25 cellular contexts compared by ENCODE assay signal in genomic region chr2:124120246-124120645, GRCh38.
"Had no signal": no experiment of that assay in that cellular context is flagged by ENCODE, and none has a peak within 500 bp of the region (broad histone marks: within the 10 kb centered on the region; RNA-seq: fewer than 3 reads in every experiment).

No MANE protein-coding gene starts in this region.

- H3K36me3 ChIP-seq: colonic mucosa, esophagus squamous epithelium, gastroesophageal sphincter, heart left ventricle, left ventricle myocardium inferior, lower lobe of right lung had no signal

- H3K4me2 ChIP-seq: hepatocyte had no signal

- H3K4me1 ChIP-seq: colonic mucosa, esophagus squamous epithelium, gastroesophageal sphincter, heart left ventricle, left ventricle myocardium inferior, lower lobe of right lung had no signal

- H3K4me3 Mint-ChIP-seq: dendritic cell treated with granulocyte-macrophage colony-stimulating factor and Interleukin-4, amounts not matched to agents 40 ng/mL and 50 ng/mL, for 4 days; immature natural killer cell; naive thymus-derived CD4-positive, alpha-beta T cell had no signal

- H3K79me2 ChIP-seq: hepatocyte had no signal

- H3K36me3 Mint-ChIP-seq: immature natural killer cell had no signal

- H2AFZ ChIP-seq: hepatocyte had no signal

- H3K27ac ChIP-seq: colonic mucosa, epithelial cell of prostate, esophagus squamous epithelium, gastroesophageal sphincter, heart left ventricle, hepatocyte, left ventricle myocardium inferior, lower lobe of right lung had no signal

- H3K9me3 ChIP-seq: colonic mucosa, gastroesophageal sphincter, heart left ventricle, lower lobe of right lung had no signal

- DNase-seq: colonic mucosa; cortex of kidney; effector CD4-positive, alpha-beta T cell; effector memory CD4-positive, alpha-beta T cell; erythroblast; esophagus squamous epithelium; foreskin fibroblast; heart left ventricle; hypothalamus; immature natural killer cell; islet precursor cell; kidney; kidney glomerular epithelial cell; left colon; left ventricle myocardium inferior; lower lobe of right lung; mesendoderm; midbrain; naive thymus-derived CD4-positive, alpha-beta T cell had no signal

- H3K27ac Mint-ChIP-seq: dendritic cell treated with granulocyte-macrophage colony-stimulating factor and Interleukin-4, amounts not matched to agents 40 ng/mL and 50 ng/mL, for 4 days; immature natural killer cell; naive thymus-derived CD4-positive, alpha-beta T cell had no signal

- H3K4me3 ChIP-seq: colonic mucosa, esophagus squamous epithelium, gastroesophageal sphincter, heart left ventricle, hepatocyte, left ventricle myocardium inferior, lower lobe of right lung had no signal

- H3K27me3 ChIP-seq: colonic mucosa, esophagus squamous epithelium, gastroesophageal sphincter, heart left ventricle, hepatocyte had no signal

- H3K27me3 Mint-ChIP-seq: dendritic cell treated with granulocyte-macrophage colony-stimulating factor and Interleukin-4, amounts not matched to agents 40 ng/mL and 50 ng/mL, for 4 days; naive thymus-derived CD4-positive, alpha-beta T cell had no signal

- ATAC-seq: esophagus mucosa; gastroesophageal sphincter; heart left ventricle; left colon; left lobe of liver; lower lobe of right lung; naive thymus-derived CD4-positive, alpha-beta T cell had no signal

- H3K4me1 Mint-ChIP-seq: immature natural killer cell; naive thymus-derived CD4-positive, alpha-beta T cell had no signal
